Comparison of ENCODE assay signal across 1 cellular context in genomic region chr3:117549716-117550115, GRCh38.
TF ChIP-seq lines count a peak whose summit lies in the region.

No MANE protein-coding gene starts in this region.

TF ChIP-seq in IMR-90, 13 proteins besides CTCF, POLR2A, EP300 and RAD21 (continued from another document):
- TF ChIP-seq RCOR1 (IDR thresholded peaks at IDR 0.05; ENCODE audit: insufficient replicate concordance, low read length): no peak
- TF ChIP-seq ELK1 (IDR thresholded peaks at IDR 0.05; ENCODE audit: borderline replicate concordance, low read depth, low read length): no peak
- no peak for TF ChIP-seq MXI1 (IDR thresholded peaks at IDR 0.05; ENCODE audit: borderline replicate concordance, low read depth, low read length)
